Comparison of ENCODE assay signal across 2 cellular contexts in genomic region chr20:32360333-32360634, GRCh38.
TF ChIP-seq lines count a peak whose summit lies in the region.

No MANE protein-coding gene starts in this region.

TF ChIP-seq in A549, 52 proteins besides CTCF, POLR2A, EP300 and RAD21:
- TF ChIP-seq, protein P1, sequence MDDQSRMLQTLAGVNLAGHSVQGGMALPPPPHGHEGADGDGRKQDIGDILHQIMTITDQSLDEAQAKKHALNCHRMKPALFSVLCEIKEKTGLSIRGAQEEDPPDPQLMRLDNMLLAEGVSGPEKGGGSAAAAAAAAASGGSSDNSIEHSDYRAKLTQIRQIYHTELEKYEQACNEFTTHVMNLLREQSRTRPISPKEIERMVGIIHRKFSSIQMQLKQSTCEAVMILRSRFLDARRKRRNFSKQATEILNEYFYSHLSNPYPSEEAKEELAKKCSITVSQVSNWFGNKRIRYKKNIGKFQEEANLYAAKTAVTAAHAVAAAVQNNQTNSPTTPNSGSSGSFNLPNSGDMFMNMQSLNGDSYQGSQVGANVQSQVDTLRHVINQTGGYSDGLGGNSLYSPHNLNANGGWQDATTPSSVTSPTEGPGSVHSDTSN (IDR thresholded peaks at IDR 0.05): no peak
- no peak for TF ChIP-seq HOXB5 (CRISPR knock-in tag; IDR thresholded peaks at IDR 0.05)

TF ChIP-seq in IMR-90, 13 proteins besides CTCF, POLR2A, EP300 and RAD21 (continued from another document):
- TF ChIP-seq RCOR1 (IDR thresholded peaks at IDR 0.05; ENCODE audit: insufficient replicate concordance, low read length) (no peak), USF2 (IDR thresholded peaks at IDR 0.05; ENCODE audit: low read depth, low read length) (no peak), NFE2L2 (IDR thresholded peaks at IDR 0.05; ENCODE audit: low read depth, low read length) (no peak), MAZ (IDR thresholded peaks at IDR 0.05; ENCODE audit: borderline replicate concordance, low read depth, low read length) (no peak), RFX5 (IDR thresholded peaks at IDR 0.05; ENCODE audit: low read depth, low read length) (no peak), CEBPB (IDR thresholded peaks at IDR 0.05; ENCODE audit: low read depth, low read length) (no peak), FOS (IDR thresholded peaks at IDR 0.05; ENCODE audit: low read depth, low read length) (no peak), ELK1 (IDR thresholded peaks at IDR 0.05; ENCODE audit: borderline replicate concordance, low read depth, low read length) (no peak), SMC3 (IDR thresholded peaks at IDR 0.05; ENCODE audit: low read depth, low read length) (no peak)
